ENCODE assay signal across 1 cellular context in the genomic region with DNA sequence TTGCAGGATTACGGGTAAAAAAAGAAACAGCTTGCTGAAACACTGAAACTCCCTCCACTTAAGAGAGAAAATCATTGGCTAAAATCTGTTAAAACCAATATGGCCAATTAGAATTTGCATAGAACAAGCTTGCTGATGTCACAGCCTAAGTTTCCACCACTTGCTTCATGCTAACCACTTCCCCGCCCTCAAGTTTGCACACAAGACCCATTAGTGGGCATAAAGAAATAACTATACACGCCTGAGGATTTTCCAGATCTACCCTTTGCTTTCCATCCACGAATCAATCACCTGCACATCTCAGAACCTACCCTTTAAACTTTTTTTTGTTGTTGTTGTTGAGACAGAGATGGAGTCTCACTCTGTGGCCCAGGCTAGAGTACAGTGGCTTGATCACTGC.
TF ChIP-seq lines count a peak whose summit lies in the region.

No MANE protein-coding gene starts in this region.

TF ChIP-seq in GM12878, 131 proteins besides CTCF, POLR2A, EP300 and RAD21 (continued from another document):
- TF ChIP-seq, protein P1, sequence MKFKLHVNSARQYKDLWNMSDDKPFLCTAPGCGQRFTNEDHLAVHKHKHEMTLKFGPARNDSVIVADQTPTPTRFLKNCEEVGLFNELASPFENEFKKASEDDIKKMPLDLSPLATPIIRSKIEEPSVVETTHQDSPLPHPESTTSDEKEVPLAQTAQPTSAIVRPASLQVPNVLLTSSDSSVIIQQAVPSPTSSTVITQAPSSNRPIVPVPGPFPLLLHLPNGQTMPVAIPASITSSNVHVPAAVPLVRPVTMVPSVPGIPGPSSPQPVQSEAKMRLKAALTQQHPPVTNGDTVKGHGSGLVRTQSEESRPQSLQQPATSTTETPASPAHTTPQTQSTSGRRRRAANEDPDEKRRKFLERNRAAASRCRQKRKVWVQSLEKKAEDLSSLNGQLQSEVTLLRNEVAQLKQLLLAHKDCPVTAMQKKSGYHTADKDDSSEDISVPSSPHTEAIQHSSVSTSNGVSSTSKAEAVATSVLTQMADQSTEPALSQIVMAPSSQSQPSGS (IDR thresholded peaks at IDR 0.05; ENCODE audit: low read length), result peak; percentile 37; the same call in 1 of the 2 replicates
- TF ChIP-seq, protein P2, sequence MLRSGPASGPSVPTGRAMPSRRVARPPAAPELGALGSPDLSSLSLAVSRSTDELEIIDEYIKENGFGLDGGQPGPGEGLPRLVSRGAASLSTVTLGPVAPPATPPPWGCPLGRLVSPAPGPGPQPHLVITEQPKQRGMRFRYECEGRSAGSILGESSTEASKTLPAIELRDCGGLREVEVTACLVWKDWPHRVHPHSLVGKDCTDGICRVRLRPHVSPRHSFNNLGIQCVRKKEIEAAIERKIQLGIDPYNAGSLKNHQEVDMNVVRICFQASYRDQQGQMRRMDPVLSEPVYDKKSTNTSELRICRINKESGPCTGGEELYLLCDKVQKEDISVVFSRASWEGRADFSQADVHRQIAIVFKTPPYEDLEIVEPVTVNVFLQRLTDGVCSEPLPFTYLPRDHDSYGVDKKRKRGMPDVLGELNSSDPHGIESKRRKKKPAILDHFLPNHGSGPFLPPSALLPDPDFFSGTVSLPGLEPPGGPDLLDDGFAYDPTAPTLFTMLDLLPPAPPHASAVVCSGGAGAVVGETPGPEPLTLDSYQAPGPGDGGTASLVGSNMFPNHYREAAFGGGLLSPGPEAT (IDR thresholded peaks at IDR 0.05; ENCODE audit: low read depth), result peak; percentile 53; the same call in 1 of the 2 replicates
- no peak for TF ChIP-seq IRF4 (IDR thresholded peaks at IDR 0.05; ENCODE audit: low read depth, low read length)
- TF ChIP-seq IKZF1 (conservative IDR thresholded peaks at IDR 0.05), result peak; percentile 75
- peak; percentile 68; the same call in 1 of the 3 replicates for TF ChIP-seq POU2F2 (IDR thresholded peaks at IDR 0.05; ENCODE audit: borderline replicate concordance, low read depth, low read length)
- TF ChIP-seq TCF3 (IDR thresholded peaks at IDR 0.05; ENCODE audit: borderline replicate concordance, insufficient read depth, low read depth, low read length), result no peak
- peak in 1 of 2 experiments; percentile 16; a peak in 1 of 4 replicates for TF ChIP-seq BHLHE40 (IDR thresholded peaks at IDR 0.05; ENCODE audit: borderline replicate concordance in 1 of 2, low read depth in 2 of 2, low read length in 1 of 2)
TF ChIP-seq in GM12878: peak in this region for 10.
